Comparison of ENCODE assay signal across 27 cellular contexts in genomic region chr4:176482972-176483371, GRCh38.
"Had no signal": no experiment of that assay in that cellular context is flagged by ENCODE, and none has a peak within 500 bp of the region (broad histone marks: within the 10 kb centered on the region; RNA-seq: fewer than 3 reads in every experiment).

No MANE protein-coding gene starts in this region.

- FAIRE-seq: colon, endometrium, endothelial cell of umbilical vein had no signal

- H3K4me1 ChIP-seq: colonic mucosa, esophagus squamous epithelium, foreskin keratinocyte, gastrocnemius medialis, gastroesophageal sphincter had no signal

- H3K27me3 ChIP-seq: colonic mucosa, dorsolateral prefrontal cortex, esophagus muscularis mucosa, esophagus squamous epithelium, foreskin keratinocyte, gastrocnemius medialis, gastroesophageal sphincter, heart left ventricle, heart right ventricle had no signal

- ATAC-seq: effector memory CD8-positive, alpha-beta T cell; esophagus mucosa; foreskin keratinocyte; gastrocnemius medialis; gastroesophageal sphincter; heart left ventricle; heart right ventricle had no signal

- H3K27ac ChIP-seq: colonic mucosa, coronary artery, dorsolateral prefrontal cortex, epithelial cell of prostate, esophagus muscularis mucosa, esophagus squamous epithelium, foreskin keratinocyte, gastrocnemius medialis, gastroesophageal sphincter, heart left ventricle, heart right ventricle had no signal

- H3K4me3 ChIP-seq: colonic mucosa, coronary artery, dorsolateral prefrontal cortex, esophagus muscularis mucosa, esophagus squamous epithelium, gastrocnemius medialis, gastroesophageal sphincter, heart left ventricle, heart right ventricle had no signal

- H3K36me3 ChIP-seq: colonic mucosa, esophagus muscularis mucosa, esophagus squamous epithelium, gastrocnemius medialis, gastroesophageal sphincter, heart left ventricle, heart right ventricle had no signal

- DNase-seq: colonic mucosa; cortex of kidney; dermis blood vessel endothelial cell; dorsolateral prefrontal cortex; effector CD4-positive, alpha-beta T cell; effector CD8-positive, alpha-beta T cell; effector memory CD4-positive, alpha-beta T cell; effector memory CD8-positive, alpha-beta T cell; endodermal cell; erythroblast; esophagus squamous epithelium; foreskin fibroblast; foreskin keratinocyte; foreskin melanocyte; gastrocnemius medialis; glutamatergic neuron; head of caudate nucleus; heart left ventricle; heart right ventricle had no signal

- H3K9me3 ChIP-seq: colonic mucosa, esophagus muscularis mucosa, esophagus squamous epithelium, gastrocnemius medialis, gastroesophageal sphincter, heart left ventricle, heart right ventricle had no signal
